Comparison of ENCODE assay signal across 10 cellular contexts in the genomic region with DNA sequence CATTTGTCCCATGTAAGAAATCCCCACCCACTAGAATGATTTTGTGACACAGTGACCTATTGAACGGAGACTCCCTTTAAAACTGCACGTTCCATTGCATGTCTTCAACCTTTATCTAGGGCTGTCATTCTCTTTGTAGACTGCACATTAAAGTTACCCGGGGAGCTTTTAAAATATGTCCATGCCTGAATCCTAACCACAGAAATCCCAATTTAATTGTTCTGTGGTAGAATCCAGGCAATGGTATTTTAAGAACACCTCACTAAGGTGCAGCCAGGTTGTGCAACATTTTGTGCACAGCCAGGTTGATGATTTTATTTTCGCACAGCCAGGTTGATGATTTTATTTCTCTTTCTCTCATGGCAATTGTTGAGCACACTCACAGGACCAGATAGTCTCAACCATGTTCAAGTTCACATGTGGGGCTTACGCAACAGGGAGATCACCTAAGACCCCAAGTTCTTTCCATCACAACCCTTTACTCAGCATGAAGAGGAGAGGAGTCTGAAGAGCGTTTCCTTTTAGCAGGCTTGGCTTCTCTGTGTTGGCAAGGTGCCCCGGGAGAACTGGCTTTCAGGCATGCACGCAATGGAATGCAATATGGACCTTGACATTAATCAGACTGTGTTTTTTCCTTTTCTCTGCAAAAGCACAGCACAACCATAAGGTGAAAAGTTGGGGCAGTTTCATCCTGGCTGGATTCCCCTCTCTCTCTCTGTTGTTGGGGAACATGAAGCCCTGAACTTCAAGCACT.
DNase-seq lines count a peak whose midpoint lies in the region; ATAC-seq and TF ChIP-seq lines count a peak whose summit lies in the region.
"Had no signal": no experiment of that assay in that cellular context is flagged by ENCODE, and none has a peak within 500 bp of the region (broad histone marks: within the 10 kb centered on the region; RNA-seq: fewer than 3 reads in every experiment).

No MANE protein-coding gene starts in this region.

- peak; percentile 76 for DNase-seq in EL
- peak; percentile 87 for DNase-seq in SW480 (ENCODE audit: low spot score)
- peak; percentile 54 to 87 for DNase-seq in cardiac muscle cell (ENCODE audit: low read depth in 1 of 2, low spot score in 1 of 2)
- no peak for DNase-seq in central memory CD4-positive, alpha-beta T cell
- no peak for DNase-seq in GM20000 (ENCODE audit: low spot score)
- DNase-seq in AML-193 (lab: John Stamatoyannopoulos, UW) = no peak
- DNase-seq: activated naive CD4-positive, alpha-beta T cell treated with anti-CD3 and anti-CD28 coated beads for 36 hours; NCI-H446 treated with DMSO at 0.1 percent for 48 hours had no signal

- H3K36me3 ChIP-seq in cardiac muscle cell = no peaks in the 10 kb centered on the region
- no peaks in the 10 kb centered on the region for H3K36me3 ChIP-seq in rectal smooth muscle tissue (ENCODE audit: control insufficient read depth, insufficient read depth, low read length)

- H3K4me3 ChIP-seq in cardiac muscle cell = no peak overlapping the region
- no peak overlapping the region for H3K4me3 ChIP-seq in rectal smooth muscle tissue (ENCODE audit: low read length)

- H3K9me3 ChIP-seq in cardiac muscle cell (ENCODE audit: low read depth) = no peaks in the 10 kb centered on the region

- no peak for ATAC-seq in GM19397 (IDR thresholded peaks at IDR 0.05; ENCODE audit: unreplicated experiment)

- no peaks in the 10 kb centered on the region for H3K27me3 ChIP-seq in cardiac muscle cell
- H3K27me3 ChIP-seq in rectal smooth muscle tissue (ENCODE audit: control insufficient read depth, insufficient read depth, low read length) = no peaks in the 10 kb centered on the region

- TF ChIP-seq CTCF in cardiac muscle cell (IDR thresholded peaks at IDR 0.05; ENCODE audit: low read depth, low read length) (no peak), GM20000 (IDR thresholded peaks at IDR 0.05; ENCODE audit: extremely low read depth, missing control alignments) (no peak)

- H3K4me1 ChIP-seq in cardiac muscle cell (ENCODE audit: low read depth) (peaks cover 13% of the 10 kb centered on the region), rectal smooth muscle tissue (ENCODE audit: control insufficient read depth, insufficient read depth, low read length) (peaks cover 13% of the 10 kb centered on the region)

- H3K27ac ChIP-seq in cardiac muscle cell = no peak overlapping the region
- H3K27ac ChIP-seq in rectal smooth muscle tissue (ENCODE audit: low read depth, low read length) = peak overlapping the region; percentile 43

- no peak overlapping the region for H3K9ac ChIP-seq in rectal smooth muscle tissue (ENCODE audit: low read length)

Comparison
In these comparisons a context has a peak if more than half of its experiments do, and no peak if none do; other contexts are left out.
1. DNase-seq: peak in EL (single experiment), SW480 (single experiment) and cardiac muscle cell (2 of 2); none in central memory CD4-positive, alpha-beta T cell (single experiment), GM20000 (single experiment) and AML-193 (0 of 2).